In genomic region chr21:15058718-15059316, GRCh38 we compare ENCODE assay signal across 8 cellular contexts. TPM values are rescaled to one million over a fixed set of nuclear protein-coding genes. Genes with fewer than 3 reads are reported as not detected.
DNase-seq lines count a peak whose midpoint lies in the region; ATAC-seq and TF ChIP-seq lines count a peak whose summit lies in the region.

No MANE protein-coding gene starts in this region.

- no peaks in the 10 kb centered on the region for H3K27me3 ChIP-seq in duodenal mucosa (ENCODE audit: control insufficient read depth in 1 of 2, insufficient read depth in 2 of 2, low read length in 2 of 2)
- no peaks in the 10 kb centered on the region for H3K27me3 ChIP-seq in rectal smooth muscle tissue (ENCODE audit: control insufficient read depth, insufficient read depth, low read length)

- CTCF ChIA-PET in GM10248 (lab: Yijun Ruan, JAX): interaction anchor here (0.9 to 1.4 kb wide), 4 partner anchors 8 to 194 kb away, joined by 3 to 5 read pairs (median 4); no protein-coding TSS in a partner anchor

- DNase-seq in LHCN-M2 (ENCODE audit: low read depth) (peak; percentile 82), DMS114 treated with DMSO at 0.1 percent for 48 hours (lab: John Stamatoyannopoulos, UW; ENCODE audit: unreplicated experiment) (no peak), GM10248 (ENCODE audit: extremely low spot score) (no peak)

- no peak for TF ChIP-seq POLR2A in GM18505 (IDR thresholded peaks at IDR 0.05; ENCODE audit: borderline replicate concordance, extremely low read depth, insufficient read depth, insufficient read length)

- H3K4me1 ChIP-seq in duodenal mucosa (ENCODE audit: control insufficient read depth in 1 of 2, insufficient read depth in 2 of 2, low read length in 2 of 2) (peaks cover 73 to 81% of the 10 kb centered on the region in 2 donors), rectal smooth muscle tissue (ENCODE audit: control insufficient read depth, insufficient read depth, low read length) (peaks cover 16% of the 10 kb centered on the region)

- H3K9ac ChIP-seq in duodenal mucosa (ENCODE audit: low read depth in 1 of 2, low read length in 2 of 2) (peak overlapping the region in 1 of 2 donors; percentile 20), rectal smooth muscle tissue (ENCODE audit: low read length) (no peak overlapping the region)

- ATAC-seq in GM18867 (IDR thresholded peaks at IDR 0.05; ENCODE audit: unreplicated experiment) (peak; percentile 42), GM18505 (IDR thresholded peaks at IDR 0.05; ENCODE audit: unreplicated experiment) (no peak), HG03039 (IDR thresholded peaks at IDR 0.05; ENCODE audit: unreplicated experiment) (no peak)

- POLR2A ChIA-PET in GM10248 (lab: Yijun Ruan, JAX): no interaction called here

- peak overlapping the region; percentile 50 for H3K27ac ChIP-seq in duodenal mucosa (ENCODE audit: low read depth, low read length)
- H3K27ac ChIP-seq in rectal smooth muscle tissue (ENCODE audit: low read depth, low read length): peak overlapping the region; percentile 27

- H3K36me3 ChIP-seq in duodenal mucosa (ENCODE audit: control insufficient read depth in 1 of 2, insufficient read depth in 2 of 2, low read length in 2 of 2) (no peaks in the 10 kb centered on the region), rectal smooth muscle tissue (ENCODE audit: control insufficient read depth, insufficient read depth, low read length) (no peaks in the 10 kb centered on the region)

- peak overlapping the region; percentile 3 to 43 for H3K4me3 ChIP-seq in duodenal mucosa (ENCODE audit: low read depth in 1 of 2, low read length in 2 of 2)
- no peak overlapping the region for H3K4me3 ChIP-seq in rectal smooth muscle tissue (ENCODE audit: low read length)

- H3K9me3 ChIP-seq in duodenal mucosa (ENCODE audit: control insufficient read depth in 1 of 2, low read length in 2 of 2): no peaks in the 10 kb centered on the region

- no peak for TF ChIP-seq CTCF in GM10248 (IDR thresholded peaks at IDR 0.05; ENCODE audit: control extremely low read depth, extremely low read depth, low read depth, missing control alignments)

RNA-seq across cellular contexts. Expression of gene NRIP1, which starts 6.0 kb away (rescaled TPM):
- total RNA-seq in LHCN-M2 (2014; rRNA removed): 18.8 and 25.7 TPM in 2 replicates
- 2.9 TPM for polyA plus RNA-seq in LHCN-M2 (2012)
